ENCODE assay signal across 8 cellular contexts in the genomic region with DNA sequence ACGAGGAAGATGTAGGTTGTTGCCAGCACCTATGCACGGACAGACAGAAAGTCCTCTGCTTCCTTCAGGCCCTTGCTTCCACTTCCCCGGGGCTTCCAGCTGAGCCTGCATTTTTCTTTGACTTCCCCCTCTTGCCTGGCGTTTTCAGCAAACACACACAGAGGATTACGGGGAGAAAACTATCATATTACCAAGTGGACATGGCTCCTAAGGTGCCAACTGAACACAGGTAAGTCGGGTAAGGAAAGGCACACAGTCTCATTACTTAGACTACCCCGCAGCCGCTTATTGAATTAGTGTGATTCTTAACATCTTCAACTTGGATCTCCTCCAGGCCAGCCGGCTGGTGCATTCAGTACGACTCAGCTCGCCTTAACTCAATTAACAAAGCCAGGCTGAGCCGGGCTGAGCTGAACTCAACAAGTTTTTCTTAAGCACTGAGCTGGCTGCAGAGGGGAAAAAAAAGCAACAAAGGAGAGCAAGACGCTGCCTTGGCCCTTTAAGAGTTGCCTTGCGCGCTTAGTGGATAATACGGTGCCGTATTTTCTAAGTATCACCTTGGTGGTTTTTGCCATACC. TPM values are rescaled to one million over a fixed set of nuclear protein-coding genes. Genes with fewer than 3 reads are reported as not detected.
DNase-seq lines count a peak whose midpoint lies in the region; ATAC-seq and TF ChIP-seq lines count a peak whose summit lies in the region.

No MANE protein-coding gene starts in this region.

- H3K4me3 ChIP-seq in HEK293 (ENCODE audit: low read depth, low read length) (no peak overlapping the region), SK-N-MC (peak overlapping the region; percentile 58), skeletal muscle satellite cell (ENCODE audit: low read length) (no peak overlapping the region)

- H3K36me3 ChIP-seq in HEK293 (ENCODE audit: control insufficient read depth in 2 of 2, insufficient read depth in 1 of 2, low read length in 2 of 2): no peaks in the 10 kb centered on the region
- H3K36me3 ChIP-seq in SK-N-MC (ENCODE audit: insufficient read depth, low read length): no peaks in the 10 kb centered on the region
- no peaks in the 10 kb centered on the region for H3K36me3 ChIP-seq in skeletal muscle satellite cell (ENCODE audit: insufficient read depth, low read length)

- no peaks in the 10 kb centered on the region; the same call in 1 of the 2 replicates for H3K4me1 ChIP-seq in HEK293 (ENCODE audit: control insufficient read depth, insufficient read depth, low read length)
- peaks cover 7% of the 10 kb centered on the region for H3K4me1 ChIP-seq in skeletal muscle satellite cell (ENCODE audit: control insufficient read depth, insufficient read depth, low read length)

- H3K27ac ChIP-seq in HEK293 (ENCODE audit: extremely low read depth, low read depth, low read length): no peak overlapping the region
- H3K27ac ChIP-seq in SK-N-MC: peak overlapping the region; percentile 51; the same call in 1 of the 2 replicates

- intact Hi-C loops in head of caudate nucleus (cut with DNase I): no loop called here

- POLR2A ChIA-PET in HEK293 (lab: Yijun Ruan, JAX): no interaction called here

- ATAC-seq in HG03108 (IDR thresholded peaks at IDR 0.05; ENCODE audit: unreplicated experiment): no peak
- ATAC-seq in HG02588 (IDR thresholded peaks at IDR 0.05; ENCODE audit: unreplicated experiment): no peak

- CTCF ChIA-PET in HEK293 (lab: Yijun Ruan, JAX): interaction anchor here (0.6 to 2.4 kb wide), 5 partner anchors 60 to 622 kb away, joined by 3 to 9 read pairs (median 4); no protein-coding TSS in a partner anchor

- H3K9ac ChIP-seq in SK-N-MC (ENCODE audit: insufficient read length): no peak overlapping the region
- H3K9ac ChIP-seq in skeletal muscle satellite cell (ENCODE audit: low read depth, low read length): no peak overlapping the region

- peak overlapping the region; percentile 34 for H3K4me2 ChIP-seq in skeletal muscle satellite cell (ENCODE audit: low read length)

- DNase-seq in SK-N-MC (ENCODE audit: low read depth, low spot score) (peak; percentile 34), head of caudate nucleus (peak in 37 of 42 donors; percentile 17 to 73 (median 49)), SW480 (ENCODE audit: low spot score) (no peak)
- no peak for DNase-seq in activated CD4-positive, CD25-positive, alpha-beta regulatory T cell treated with anti-CD3 and anti-CD28 coated beads, Interleukin-2, amount 50 U/mL, for 72 hours

- H3K27me3 ChIP-seq in skeletal muscle satellite cell (ENCODE audit: control insufficient read depth, insufficient read depth, low read length): peaks cover 10% of the 10 kb centered on the region

- H3K9me3 ChIP-seq in HEK293 (ENCODE audit: control insufficient read depth, insufficient read depth, low read depth, low read length) (no peaks in the 10 kb centered on the region), SK-N-MC (ENCODE audit: low read depth, low read length) (no peaks in the 10 kb centered on the region), skeletal muscle satellite cell (replicated peaks; ENCODE audit: low read length) (no peaks in the 10 kb centered on the region)

- no peak for TF ChIP-seq CTCF in HEK293 (tag by site-specific recombination; IDR thresholded peaks at IDR 0.05)

TF ChIP-seq in HEK293, 187 proteins besides CTCF, POLR2A, EP300 and RAD21 (continues in another document):
- TF ChIP-seq ZNF658 (tag by site-specific recombination; IDR thresholded peaks at IDR 0.05) (no peak), ZNF350 (tag by site-specific recombination; IDR thresholded peaks at IDR 0.05) (no peak), ZNF335 (tag by site-specific recombination; conservative IDR thresholded peaks at IDR 0.05) (peak; percentile 60), ZBTB44 (tag by site-specific recombination; IDR thresholded peaks at IDR 0.05) (peak; percentile 23; the same call in 1 of the 2 replicates), HOXD13 (CRISPR knock-in tag; IDR thresholded peaks at IDR 0.05; ENCODE audit: borderline replicate concordance) (no peak), ZNF610 (tag by site-specific recombination; IDR thresholded peaks at IDR 0.05; ENCODE audit: borderline replicate concordance) (no peak), SP3 (tag by site-specific recombination; IDR thresholded peaks at IDR 0.05) (no peak), ZSCAN23 (tag by site-specific recombination; IDR thresholded peaks at IDR 0.05) (no peak), SCRT2 (tag by site-specific recombination; IDR thresholded peaks at IDR 0.05) (peak; percentile 92), ZNF155 (tag by site-specific recombination; IDR thresholded peaks at IDR 0.05) (no peak), ZNF391 (tag by site-specific recombination; IDR thresholded peaks at IDR 0.05; ENCODE audit: borderline replicate concordance, low read depth) (no peak), ZNF48 (tag by site-specific recombination; IDR thresholded peaks at IDR 0.05) (no peak), ZNF121 (tag by site-specific recombination; IDR thresholded peaks at IDR 0.05) (no peak), ZNF266 (tag by site-specific recombination; IDR thresholded peaks at IDR 0.05; ENCODE audit: low read depth) (no peak), ZNF112 (tag by site-specific recombination; IDR thresholded peaks at IDR 0.05) (no peak), ZNF510 (tag by site-specific recombination; IDR thresholded peaks at IDR 0.05; ENCODE audit: insufficient replicate concordance) (no peak), HIC1 (tag by site-specific recombination; IDR thresholded peaks at IDR 0.05) (no peak), ZNF521 (tag by site-specific recombination; IDR thresholded peaks at IDR 0.05) (no peak)
- TF ChIP-seq, protein P1, sequence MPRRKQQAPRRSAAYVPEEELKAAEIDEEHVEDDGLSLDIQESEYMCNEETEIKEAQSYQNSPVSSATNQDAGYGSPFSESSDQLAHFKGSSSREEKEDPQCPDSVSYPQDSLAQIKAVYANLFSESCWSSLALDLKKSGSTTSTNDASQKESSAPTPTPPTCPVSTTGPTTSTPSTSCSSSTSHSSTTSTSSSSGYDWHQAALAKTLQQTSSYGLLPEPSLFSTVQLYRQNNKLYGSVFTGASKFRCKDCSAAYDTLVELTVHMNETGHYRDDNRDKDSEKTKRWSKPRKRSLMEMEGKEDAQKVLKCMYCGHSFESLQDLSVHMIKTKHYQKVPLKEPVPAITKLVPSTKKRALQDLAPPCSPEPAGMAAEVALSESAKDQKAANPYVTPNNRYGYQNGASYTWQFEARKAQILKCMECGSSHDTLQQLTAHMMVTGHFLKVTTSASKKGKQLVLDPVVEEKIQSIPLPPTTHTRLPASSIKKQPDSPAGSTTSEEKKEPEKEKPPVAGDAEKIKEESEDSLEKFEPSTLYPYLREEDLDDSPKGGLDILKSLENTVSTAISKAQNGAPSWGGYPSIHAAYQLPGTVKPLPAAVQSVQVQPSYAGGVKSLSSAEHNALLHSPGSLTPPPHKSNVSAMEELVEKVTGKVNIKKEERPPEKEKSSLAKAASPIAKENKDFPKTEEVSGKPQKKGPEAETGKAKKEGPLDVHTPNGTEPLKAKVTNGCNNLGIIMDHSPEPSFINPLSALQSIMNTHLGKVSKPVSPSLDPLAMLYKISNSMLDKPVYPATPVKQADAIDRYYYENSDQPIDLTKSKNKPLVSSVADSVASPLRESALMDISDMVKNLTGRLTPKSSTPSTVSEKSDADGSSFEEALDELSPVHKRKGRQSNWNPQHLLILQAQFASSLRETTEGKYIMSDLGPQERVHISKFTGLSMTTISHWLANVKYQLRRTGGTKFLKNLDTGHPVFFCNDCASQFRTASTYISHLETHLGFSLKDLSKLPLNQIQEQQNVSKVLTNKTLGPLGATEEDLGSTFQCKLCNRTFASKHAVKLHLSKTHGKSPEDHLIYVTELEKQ (tag by site-specific recombination; IDR thresholded peaks at IDR 0.05; ENCODE audit: borderline replicate concordance): no peak
- TF ChIP-seq, protein P2, sequence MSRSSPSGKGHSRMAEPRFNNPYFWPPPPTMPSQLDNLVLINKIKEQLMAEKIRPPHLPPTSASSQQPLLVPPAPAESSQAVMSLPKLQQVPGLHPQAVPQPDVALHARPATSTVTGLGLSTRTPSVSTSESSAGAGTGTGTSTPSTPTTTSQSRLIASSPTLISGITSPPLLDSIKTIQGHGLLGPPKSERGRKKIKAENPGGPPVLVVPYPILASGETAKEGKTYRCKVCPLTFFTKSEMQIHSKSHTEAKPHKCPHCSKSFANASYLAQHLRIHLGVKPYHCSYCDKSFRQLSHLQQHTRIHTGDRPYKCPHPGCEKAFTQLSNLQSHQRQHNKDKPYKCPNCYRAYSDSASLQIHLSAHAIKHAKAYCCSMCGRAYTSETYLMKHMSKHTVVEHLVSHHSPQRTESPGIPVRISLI (tag by site-specific recombination; IDR thresholded peaks at IDR 0.05): 0 out of 2 replicates have a peak, but pooled peaks have one; percentile 28

RNA-seq across cellular contexts. Expression of gene MAP1LC3B2, which starts 19.2 kb away (rescaled TPM):
- total RNA-seq in skeletal muscle satellite cell (2012; rRNA removed): 0.22 TPM in 1 of 2 replicates, not detected in the other

Comparison
In these comparisons a context has a peak if more than half of its experiments do, and no peak if none do; other contexts are left out.
1. DNase-seq: peak in SK-N-MC (single experiment) and head of caudate nucleus (37 of 42); none in activated CD4-positive, CD25-positive, alpha-beta regulatory T cell treated with anti-CD3 and anti-CD28 coated beads, Interleukin-2, amount 50 U/mL, for 72 hours (single experiment) and SW480 (single experiment).